10 cellular contexts compared by ENCODE assay signal in genomic region chr16:17345043-17345442, GRCh38.
DNase-seq lines count a peak whose midpoint lies in the region; ATAC-seq and TF ChIP-seq lines count a peak whose summit lies in the region.
"Had no signal": no experiment of that assay in that cellular context is flagged by ENCODE, and none has a peak within 500 bp of the region (broad histone marks: within the 10 kb centered on the region; RNA-seq: fewer than 3 reads in every experiment).

No MANE protein-coding gene starts in this region.

- H4K5ac ChIP-seq in IMR-90 (ENCODE audit: low read depth, low read length), result no peak overlapping the region

- H3K27me3 Mint-ChIP-seq in CD4-positive, CD25-positive, alpha-beta regulatory T cell, result no peaks in the 10 kb centered on the region

- no peak overlapping the region for H3K4me2 ChIP-seq in IMR-90 (ENCODE audit: low read depth, low read length)

- peaks cover 13% of the 10 kb centered on the region; the same call in 1 of the 2 replicates for H3K9me1 ChIP-seq in IMR-90 (ENCODE audit: insufficient read depth, low read length)

- ATAC-seq in CD4-positive, CD25-positive, alpha-beta regulatory T cell (ENCODE audit: low read depth in 2 of 2), result no peak
- ATAC-seq in IMR-90 (ENCODE audit: low read depth) (peak; percentile 74), psoas muscle (peak in 3 of 4 donors; percentile 26 to 53 (median 42)), HG02623 (IDR thresholded peaks at IDR 0.05; ENCODE audit: unreplicated experiment) (no peak), GM18867 (IDR thresholded peaks at IDR 0.05; ENCODE audit: unreplicated experiment) (no peak)

- H3K79me1 ChIP-seq in IMR-90 (ENCODE audit: low read depth in 1 of 2, low read length in 2 of 2), result peaks cover 13 to 33% of the 10 kb centered on the region in 2 experiments; a peak in 3 of 4 replicates

- no peak overlapping the region for H3K14ac ChIP-seq in IMR-90 (replicated peaks; ENCODE audit: low read depth, low read length)

- H2AFZ ChIP-seq in IMR-90 (replicated peaks; ENCODE audit: low read length, poor library complexity), result no peak overlapping the region

- CTCF ChIA-PET in IMR-90 (lab: Yijun Ruan, JAX), result interaction anchor here (0.9 to 1.2 kb wide), 2 partner anchors 22 to 34 kb away, joined by 3 to 4 read pairs; no protein-coding TSS in a partner anchor

- peaks cover 0 to 2% (median 0%) of the 10 kb centered on the region in 7 donors for H3K9me3 Mint-ChIP-seq in CD4-positive, CD25-positive, alpha-beta regulatory T cell

- no peak overlapping the region for H3K4me3 ChIP-seq in CD4-positive, CD25-positive, alpha-beta regulatory T cell (ENCODE audit: low read depth, low read length)
- H3K4me3 ChIP-seq in IMR-90 (ENCODE audit: insufficient read depth, low read depth, low read length) (no peak overlapping the region), esophagus muscularis mucosa (no peak overlapping the region), psoas muscle (no peak overlapping the region), H7 (ENCODE audit: insufficient read depth, low read depth, low read length) (no peak overlapping the region)
- H3K4me3 ChIP-seq: dorsolateral prefrontal cortex had no signal

- H3K4me1 Mint-ChIP-seq in CD4-positive, CD25-positive, alpha-beta regulatory T cell, result peaks cover 44 to 91% (median 55%) of the 10 kb centered on the region in 4 donors

- H3K36me3 ChIP-seq in CD4-positive, CD25-positive, alpha-beta regulatory T cell (ENCODE audit: control insufficient read depth, insufficient read depth, low read length), result no peaks in the 10 kb centered on the region
- H3K36me3 ChIP-seq in IMR-90 (ENCODE audit: control insufficient read depth, insufficient read depth, low read length) (no peaks in the 10 kb centered on the region), esophagus muscularis mucosa (no peaks in the 10 kb centered on the region), psoas muscle (ENCODE audit: insufficient read depth in 1 of 2, low read depth in 1 of 2) (no peaks in the 10 kb centered on the region), H7 (replicated peaks; ENCODE audit: control insufficient read depth, insufficient read depth, low read length) (no peaks in the 10 kb centered on the region)

- H3K9ac ChIP-seq in IMR-90 (ENCODE audit: low read depth, low read length), result no peak overlapping the region

- H3K4me1 ChIP-seq in CD4-positive, CD25-positive, alpha-beta regulatory T cell (ENCODE audit: control insufficient read depth, insufficient read depth, low read length, poor library complexity, severe bottlenecking), result peaks cover 62% of the 10 kb centered on the region
- peaks cover 7% of the 10 kb centered on the region for H3K4me1 ChIP-seq in IMR-90 (ENCODE audit: control insufficient read depth, insufficient read depth, low read length)
- H3K4me1 ChIP-seq in esophagus muscularis mucosa, result peaks cover 45 to 89% (median 83%) of the 10 kb centered on the region in 4 donors
- H3K4me1 ChIP-seq in psoas muscle, result peaks cover 13% of the 10 kb centered on the region

- POLR2A ChIA-PET in IMR-90 (lab: Charles Lee; ENCODE audit: unreplicated experiment), result no interaction called here

- dilution Hi-C loops in IMR-90 (cut with HindIII; ENCODE audit: low sequenced_read_pairs, unreplicated experiment), result no loop called here

- H3K4ac ChIP-seq in IMR-90 (ENCODE audit: low read depth, low read length), result no peak overlapping the region

- TF ChIP-seq CTCF in IMR-90 (conservative IDR thresholded peaks at IDR 0.05; ENCODE audit: low read depth, low read length) (no peak), esophagus muscularis mucosa (IDR thresholded peaks at IDR 0.05) (no peak), psoas muscle (IDR thresholded peaks at IDR 0.05) (no peak)

- in situ Hi-C loops in IMR-90 (cut with MboI; ENCODE audit: low sequenced_read_pairs), result no loop called here

- 0 out of 2 replicates have a peak overlapping the region, but pooled peaks have one; percentile 4 for H3K23ac ChIP-seq in IMR-90 (ENCODE audit: low read depth, low read length)

- no peak overlapping the region for H3K4me3 Mint-ChIP-seq in CD4-positive, CD25-positive, alpha-beta regulatory T cell

- no peak for TF ChIP-seq RAD21 in IMR-90 (IDR thresholded peaks at IDR 0.05; ENCODE audit: low read length)

- no peak overlapping the region for H2BK120ac ChIP-seq in IMR-90 (ENCODE audit: low read depth, low read length)

- WGBS in IMR-90 (ENCODE audit: extremely low coverage in 2 of 2, insufficient read length in 1 of 2), 2 experiments, result 0% methylated on average over 1 of the region's 5 CpGs; no CpG with 5 or more reads in 1 of the 2 experiments
- 21% methylated on average over 5 of the region's 5 CpGs for WGBS in esophagus muscularis mucosa
- 35 to 43% (median 42%) methylated on average over 5 of the region's 5 CpGs for WGBS in psoas muscle, 3 donors

- H2BK15ac ChIP-seq in IMR-90 (ENCODE audit: low read depth, low read length), result no peak overlapping the region

- DNase-seq in CD4-positive, CD25-positive, alpha-beta regulatory T cell, result peak in 1 of 3 donors; percentile 55
- peak; percentile 81 for DNase-seq in IMR-90
- peak; percentile 96 for DNase-seq in esophagus muscularis mucosa (ENCODE audit: extremely low spot score)
- peak; percentile 66 to 75 for DNase-seq in psoas muscle
- DNase-seq in H7, result no peak
- DNase-seq in NCI-H69 (lab: John Stamatoyannopoulos, UW), result no peak
- DNase-seq: dorsolateral prefrontal cortex; stimulated activated CD4-positive, alpha-beta T cell treated with anti-CD3 and anti-CD28 coated beads, Interleukin-4, amount 100 ng/mL, for 24 hours had no signal

- no peak overlapping the region for H2AK5ac ChIP-seq in IMR-90 (ENCODE audit: low read depth, low read length)

- H3K36me3 Mint-ChIP-seq in CD4-positive, CD25-positive, alpha-beta regulatory T cell, result peaks cover 11% of the 10 kb centered on the region

- no peak overlapping the region for H2BK5ac ChIP-seq in IMR-90 (ENCODE audit: low read depth, low read length, poor library complexity, severe bottlenecking)

- H3K9me3 ChIP-seq in CD4-positive, CD25-positive, alpha-beta regulatory T cell (ENCODE audit: control insufficient read depth in 2 of 2, low read length in 2 of 2), result no peaks in the 10 kb centered on the region
- no peaks in the 10 kb centered on the region for H3K9me3 ChIP-seq in IMR-90 (ENCODE audit: control insufficient read depth, insufficient read depth, low read length)
- H3K9me3 ChIP-seq in esophagus muscularis mucosa, result no peaks in the 10 kb centered on the region
- no peaks in the 10 kb centered on the region for H3K9me3 ChIP-seq in psoas muscle

- no peak overlapping the region for H2BK20ac ChIP-seq in IMR-90 (ENCODE audit: low read depth, low read length)

- H4K91ac ChIP-seq in IMR-90 (ENCODE audit: insufficient read depth, low read depth, low read length), result no peak overlapping the region

- BruUV-seq in IMR-90 (replicated peaks; lab: Mats Ljungman, UMichigan), result no TSS peak

- no peak overlapping the region for H3K27ac ChIP-seq in CD4-positive, CD25-positive, alpha-beta regulatory T cell (ENCODE audit: insufficient read depth, low read length, poor library complexity, severe bottlenecking)
- H3K27ac ChIP-seq in IMR-90 (ENCODE audit: insufficient read depth, low read length) (no peak overlapping the region), esophagus muscularis mucosa (replicated peaks in 1 of 4) (peak overlapping the region; percentile 88 to 93 (median 91)), psoas muscle (no peak overlapping the region)

- no peak overlapping the region for H2AK9ac ChIP-seq in IMR-90 (replicated peaks; ENCODE audit: low read depth, low read length, poor library complexity)

- H3K18ac ChIP-seq in IMR-90 (ENCODE audit: low read depth, low read length), result no peak overlapping the region

- intact Hi-C loops in IMR-90 (cut with micrococcal nuclease), result no loop called here
- intact Hi-C loops in esophagus muscularis mucosa (cut with DNase I), result loop anchor here (5.0 kb wide), 3 partner anchors 33 to 122 kb away; no protein-coding TSS in a partner anchor
- intact Hi-C loops in psoas muscle (cut with DNase I), result no loop called here

- TF ChIP-seq EP300 in esophagus muscularis mucosa (IDR thresholded peaks at IDR 0.05), result peak; percentile 86

- peak overlapping the region; percentile 26 to 68 (median 67) for H3K27ac Mint-ChIP-seq in CD4-positive, CD25-positive, alpha-beta regulatory T cell

- H3K27me3 ChIP-seq in CD4-positive, CD25-positive, alpha-beta regulatory T cell (ENCODE audit: control insufficient read depth, insufficient read depth, low read length), result no peaks in the 10 kb centered on the region
- H3K27me3 ChIP-seq in IMR-90 (ENCODE audit: control insufficient read depth, insufficient read depth, low read length), result no peaks in the 10 kb centered on the region
- H3K27me3 ChIP-seq in esophagus muscularis mucosa, result no peaks in the 10 kb centered on the region
- no peaks in the 10 kb centered on the region for H3K27me3 ChIP-seq in psoas muscle (ENCODE audit: insufficient read depth in 3 of 3, low read length in 2 of 3)
- no peaks in the 10 kb centered on the region for H3K27me3 ChIP-seq in H7 (ENCODE audit: control insufficient read depth, insufficient read depth, low read length)
- H3K27me3 ChIP-seq: dorsolateral prefrontal cortex had no signal

- H3K56ac ChIP-seq in IMR-90 (ENCODE audit: extremely low read depth, insufficient read depth, low read length), result no peak overlapping the region

- H4K20me1 ChIP-seq in IMR-90 (ENCODE audit: insufficient read depth, low read length), result peaks cover under 1% of the 10 kb centered on the region; the same call in 1 of the 2 replicates

- H4K8ac ChIP-seq in IMR-90 (ENCODE audit: low read depth in 2 of 2, low read length in 2 of 2), result 0 out of 4 replicates have a peak overlapping the region, but pooled peaks of 1 of the 2 experiments have one; percentile 2

- TF ChIP-seq POLR2A in IMR-90 (IDR thresholded peaks at IDR 0.05; ENCODE audit: low read depth, low read length), result no peak
- TF ChIP-seq POLR2A in esophagus muscularis mucosa (IDR thresholded peaks at IDR 0.05; ENCODE audit: low read depth), result no peak

TF ChIP-seq in IMR-90, 13 proteins besides CTCF, POLR2A, EP300 and RAD21 (continues in another document):
- no peak for TF ChIP-seq CHD1 (IDR thresholded peaks at IDR 0.05; ENCODE audit: low read depth, low read length)
- no peak for TF ChIP-seq MXI1 (IDR thresholded peaks at IDR 0.05; ENCODE audit: borderline replicate concordance, low read depth, low read length)
- no peak for TF ChIP-seq FOS (IDR thresholded peaks at IDR 0.05; ENCODE audit: low read depth, low read length)
- TF ChIP-seq ELK1 (IDR thresholded peaks at IDR 0.05; ENCODE audit: borderline replicate concordance, low read depth, low read length), result no peak
- no peak for TF ChIP-seq MAZ (IDR thresholded peaks at IDR 0.05; ENCODE audit: borderline replicate concordance, low read depth, low read length)
- TF ChIP-seq CEBPB (IDR thresholded peaks at IDR 0.05; ENCODE audit: low read depth, low read length), result no peak

Comparison
In these comparisons a context has a peak if more than half of its experiments do, and no peak if none do; other contexts are left out.
1. ATAC-seq: peak in IMR-90 (single experiment) and psoas muscle (3 of 4); none in CD4-positive, CD25-positive, alpha-beta regulatory T cell (0 of 2), HG02623 (single experiment) and GM18867 (single experiment).
2. DNase-seq: peak in IMR-90 (single experiment), esophagus muscularis mucosa (single experiment) and psoas muscle (2 of 2); none in H7 (single experiment) and NCI-H69 (single experiment).
3. H3K27ac ChIP-seq: peak in esophagus muscularis mucosa (4 of 4); none in CD4-positive, CD25-positive, alpha-beta regulatory T cell (single experiment), IMR-90 (single experiment) and psoas muscle (single experiment).